ENCODE assay signal across 8 cellular contexts in the genomic region with DNA sequence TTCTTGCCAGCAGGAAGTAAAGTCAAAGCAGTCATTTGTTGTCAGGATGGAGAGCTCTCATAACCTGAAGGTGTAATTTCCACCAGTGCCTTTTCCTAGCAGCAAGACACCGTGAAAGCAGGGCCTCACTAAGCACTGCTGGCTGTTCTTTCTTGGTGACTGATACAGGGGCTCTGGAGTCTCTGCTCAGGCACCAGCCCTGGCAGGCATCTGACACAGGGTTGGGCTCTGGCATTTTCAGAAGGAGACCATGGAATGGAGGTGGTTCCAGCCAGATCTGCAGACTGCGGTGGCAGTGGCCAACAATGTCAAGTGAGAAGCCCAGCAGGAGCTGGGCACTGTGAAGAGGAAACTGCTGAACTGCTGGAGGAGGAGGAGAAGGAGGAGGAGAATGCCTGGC.
A peak's percentile ranks its signal among the peaks of the same experiment; 100 is the strongest.
DNase-seq lines count a peak whose midpoint lies in the region; ATAC-seq, FAIRE-seq and TF ChIP-seq lines count a peak whose summit lies in the region.
"Not testable (repeated sequence)": the region's sequence is repeated elsewhere in the genome, so short reads cannot be mapped to it uniquely, and the experiment has no call there.

No MANE protein-coding gene starts in this region.

- H3K4me1 Mint-ChIP-seq in T-helper 1 cell treated with Interleukin-12 subunit alpha and Interleukin-12 subunit beta and Interleukin-4 antibody, amounts not matched to agents 30 μg/mL and 1 μg/mL, for 36 hours (ENCODE audit: low read depth), result peaks cover 18% of the 10 kb centered on the region
- peaks cover 36% of the 10 kb centered on the region for H3K4me1 Mint-ChIP-seq in activated CD4-positive, alpha-beta T cell treated with anti-CD3 and anti-CD28 coated beads, Interleukin-2, amount 10 ng/mL, durations not matched to agents 7 days and 5 days
- H3K4me1 Mint-ChIP-seq in activated naive CD4-positive, alpha-beta T cell treated with anti-CD3 and anti-CD28 coated beads for 36 hours (ENCODE audit: low read depth), result not testable (repeated sequence)
- H3K4me1 Mint-ChIP-seq in natural killer cell treated with Interleukin-12 subunit alpha and Interleukin-12 subunit beta and Interleukin-15 and Interleukin-18, amount 100 ng/mL, for 72 hours (ENCODE audit: low read depth in 2 of 2), result peaks cover 31 to 37% of the 10 kb centered on the region in 2 donors

- ATAC-seq in natural killer cell treated with Interleukin-12 subunit alpha and Interleukin-12 subunit beta and Interleukin-15 and Interleukin-18, amount 100 ng/mL, for 72 hours, result peak; percentile 41 to 46
- peak; percentile 49 for ATAC-seq in upper lobe of right lung

- H3K27ac Mint-ChIP-seq in T-helper 1 cell treated with Interleukin-12 subunit alpha and Interleukin-12 subunit beta and Interleukin-4 antibody, amounts not matched to agents 30 μg/mL and 1 μg/mL, for 36 hours, result peak overlapping the region; percentile 85
- H3K27ac Mint-ChIP-seq in activated CD4-positive, alpha-beta T cell treated with anti-CD3 and anti-CD28 coated beads, Interleukin-2, amount 10 ng/mL, durations not matched to agents 7 days and 5 days, result peak overlapping the region; percentile 92
- peak overlapping the region; percentile 41 for H3K27ac Mint-ChIP-seq in activated naive CD4-positive, alpha-beta T cell treated with anti-CD3 and anti-CD28 coated beads for 36 hours
- H3K27ac Mint-ChIP-seq in natural killer cell treated with Interleukin-12 subunit alpha and Interleukin-12 subunit beta and Interleukin-15 and Interleukin-18, amount 100 ng/mL, for 72 hours, result peak overlapping the region; percentile 25 to 60

- H3K4me3 Mint-ChIP-seq in T-helper 1 cell treated with Interleukin-12 subunit alpha and Interleukin-12 subunit beta and Interleukin-4 antibody, amounts not matched to agents 30 μg/mL and 1 μg/mL, for 36 hours, result peak overlapping the region; percentile 60
- not testable (repeated sequence) for H3K4me3 Mint-ChIP-seq in activated CD4-positive, alpha-beta T cell treated with anti-CD3 and anti-CD28 coated beads, Interleukin-2, amount 10 ng/mL, durations not matched to agents 7 days and 5 days; activated naive CD4-positive, alpha-beta T cell treated with anti-CD3 and anti-CD28 coated beads for 36 hours
- H3K4me3 Mint-ChIP-seq in natural killer cell treated with Interleukin-12 subunit alpha and Interleukin-12 subunit beta and Interleukin-15 and Interleukin-18, amount 100 ng/mL, for 72 hours, result peak overlapping the region; percentile 59

- H4K20me1 ChIP-seq in endothelial cell of umbilical vein (replicated peaks; ENCODE audit: control insufficient read depth, extremely low read depth, insufficient read depth, low read length), result not testable (repeated sequence)

- H3K4me1 ChIP-seq in endothelial cell of umbilical vein (ENCODE audit: control insufficient read depth, extremely low read depth, insufficient read depth, low read length); upper lobe of right lung: not testable (repeated sequence)

- not testable (repeated sequence) for TF ChIP-seq POLR2A in endothelial cell of umbilical vein (IDR thresholded peaks at IDR 0.05; ENCODE audit: low read depth, low read length)

- H3K9me3 Mint-ChIP-seq in T-helper 1 cell treated with Interleukin-12 subunit alpha and Interleukin-12 subunit beta and Interleukin-4 antibody, amounts not matched to agents 30 μg/mL and 1 μg/mL, for 36 hours; activated CD4-positive, alpha-beta T cell treated with anti-CD3 and anti-CD28 coated beads, Interleukin-2, amount 10 ng/mL, durations not matched to agents 7 days and 5 days; activated naive CD4-positive, alpha-beta T cell treated with anti-CD3 and anti-CD28 coated beads for 36 hours; natural killer cell treated with Interleukin-12 subunit alpha and Interleukin-12 subunit beta and Interleukin-15 and Interleukin-18, amount 100 ng/mL, for 72 hours: not testable (repeated sequence)

- CTCF ChIA-PET in activated CD4-positive, alpha-beta T cell treated with anti-CD3 and anti-CD28 coated beads, Interleukin-2, amount 10 ng/mL, durations not matched to agents 7 days and 5 days (lab: Charles Lee); activated naive CD4-positive, alpha-beta T cell treated with anti-CD3 and anti-CD28 coated beads for 36 hours (lab: Charles Lee); endothelial cell of umbilical vein (lab: Charles Lee): not testable (repeated sequence)

- not testable (repeated sequence) for H3K79me2 ChIP-seq in endothelial cell of umbilical vein (ENCODE audit: control insufficient read depth, insufficient read depth, low read length)

- H3K9me1 ChIP-seq in endothelial cell of umbilical vein (replicated peaks; ENCODE audit: control insufficient read depth, extremely low read depth, insufficient read depth, low read length), result not testable (repeated sequence)

- in situ Hi-C loops in G401 (cut with HindIII; ENCODE audit: low sequenced_read_pairs), result not testable (repeated sequence)

- dilution Hi-C loops in endothelial cell of umbilical vein (cut with MboI; ENCODE audit: extremely low pct_ligation_motif_present, low sequenced_read_pairs), result not testable (repeated sequence)

- not testable (repeated sequence) for TF ChIP-seq CTCF in endothelial cell of umbilical vein (IDR thresholded peaks at IDR 0.05; ENCODE audit: extremely low read depth in 1 of 2, insufficient read depth in 1 of 2, low read depth in 1 of 2, low read length in 2 of 2); upper lobe of right lung (IDR thresholded peaks at IDR 0.05)

- H3K27me3 Mint-ChIP-seq in T-helper 1 cell treated with Interleukin-12 subunit alpha and Interleukin-12 subunit beta and Interleukin-4 antibody, amounts not matched to agents 30 μg/mL and 1 μg/mL, for 36 hours (ENCODE audit: low read depth); activated CD4-positive, alpha-beta T cell treated with anti-CD3 and anti-CD28 coated beads, Interleukin-2, amount 10 ng/mL, durations not matched to agents 7 days and 5 days; activated naive CD4-positive, alpha-beta T cell treated with anti-CD3 and anti-CD28 coated beads for 36 hours (ENCODE audit: low read depth); natural killer cell treated with Interleukin-12 subunit alpha and Interleukin-12 subunit beta and Interleukin-15 and Interleukin-18, amount 100 ng/mL, for 72 hours: not testable (repeated sequence)

- H3K27ac ChIP-seq in endothelial cell of umbilical vein (ENCODE audit: insufficient read depth, low read depth, low read length); upper lobe of right lung: not testable (repeated sequence)

- POLR2A ChIA-PET in activated CD4-positive, alpha-beta T cell treated with anti-CD3 and anti-CD28 coated beads, Interleukin-2, amount 10 ng/mL, durations not matched to agents 7 days and 5 days (lab: Charles Lee); endothelial cell of umbilical vein (lab: Charles Lee): not testable (repeated sequence)

- not testable (repeated sequence) for H2AFZ ChIP-seq in endothelial cell of umbilical vein (ENCODE audit: low read depth, low read length)

- not testable (repeated sequence) for H3K4me2 ChIP-seq in endothelial cell of umbilical vein (ENCODE audit: insufficient read depth, low read length)

- DNase-seq in G401 (ENCODE audit: low spot score) (peak; percentile 4), NCI-H2196 (lab: John Stamatoyannopoulos, UW; ENCODE audit: unreplicated experiment) (peak; percentile 13)
- DNase-seq in activated CD4-positive, alpha-beta T cell treated with anti-CD3 and anti-CD28 coated beads, Interleukin-2, amount 10 ng/mL, durations not matched to agents 7 days and 5 days; endothelial cell of umbilical vein (ENCODE audit: low read depth, low spot score); natural killer cell treated with Interleukin-12 subunit alpha and Interleukin-12 subunit beta and Interleukin-15 and Interleukin-18, amount 100 ng/mL, for 72 hours (ENCODE audit: low spot score); upper lobe of right lung: not testable (repeated sequence)
- peak; percentile 8 for DNase-seq in activated naive CD4-positive, alpha-beta T cell treated with anti-CD3 and anti-CD28 coated beads for 36 hours

- not testable (repeated sequence) for H3K27me3 ChIP-seq in endothelial cell of umbilical vein (ENCODE audit: control insufficient read depth in 2 of 2, insufficient read depth in 2 of 2, low read length in 2 of 2); upper lobe of right lung

- BruUV-seq in endothelial cell of umbilical vein (replicated peaks; lab: Mats Ljungman, UMichigan), result not testable (repeated sequence)

- H3K36me3 ChIP-seq in endothelial cell of umbilical vein (ENCODE audit: control insufficient read depth in 2 of 2, extremely low read depth in 1 of 2, insufficient read depth in 2 of 2, low read length in 2 of 2); upper lobe of right lung: not testable (repeated sequence)

- H3K9ac ChIP-seq in endothelial cell of umbilical vein (replicated peaks; ENCODE audit: extremely low read depth, insufficient read depth, low read length), result not testable (repeated sequence)

- FAIRE-seq in endothelial cell of umbilical vein (lab: Jason Lieb, UNC), result peak; percentile 12

- intact Hi-C loops in activated naive CD4-positive, alpha-beta T cell treated with anti-CD3 and anti-CD28 coated beads for 36 hours (cut with micrococcal nuclease); endothelial cell of umbilical vein (cut with micrococcal nuclease); upper lobe of right lung (cut with DNase I): not testable (repeated sequence)

- H3K36me3 Mint-ChIP-seq in T-helper 1 cell treated with Interleukin-12 subunit alpha and Interleukin-12 subunit beta and Interleukin-4 antibody, amounts not matched to agents 30 μg/mL and 1 μg/mL, for 36 hours (ENCODE audit: low read depth); activated CD4-positive, alpha-beta T cell treated with anti-CD3 and anti-CD28 coated beads, Interleukin-2, amount 10 ng/mL, durations not matched to agents 7 days and 5 days (ENCODE audit: low read depth); activated naive CD4-positive, alpha-beta T cell treated with anti-CD3 and anti-CD28 coated beads for 36 hours (ENCODE audit: low read depth); natural killer cell treated with Interleukin-12 subunit alpha and Interleukin-12 subunit beta and Interleukin-15 and Interleukin-18, amount 100 ng/mL, for 72 hours: not testable (repeated sequence)

- H3K4me3 ChIP-seq in endothelial cell of umbilical vein (replicated peaks in 1 of 3; ENCODE audit: insufficient read depth in 1 of 3, low read depth in 1 of 3, low read length in 3 of 3); upper lobe of right lung: not testable (repeated sequence)

- H3K9me3 ChIP-seq in endothelial cell of umbilical vein (replicated peaks; ENCODE audit: control insufficient read depth, insufficient read depth, low read length); upper lobe of right lung: not testable (repeated sequence)

Comparison
In these comparisons a context has a peak if more than half of its experiments do, and no peak if none do; other contexts are left out.
1. H3K27ac Mint-ChIP-seq: peak in every context shown above with its lines; median percentile 92 in activated CD4-positive, alpha-beta T cell treated with anti-CD3 and anti-CD28 coated beads, Interleukin-2, amount 10 ng/mL, durations not matched to agents 7 days and 5 days; 85 in T-helper 1 cell treated with Interleukin-12 subunit alpha and Interleukin-12 subunit beta and Interleukin-4 antibody, amounts not matched to agents 30 μg/mL and 1 μg/mL, for 36 hours; 42 in natural killer cell treated with Interleukin-12 subunit alpha and Interleukin-12 subunit beta and Interleukin-15 and Interleukin-18, amount 100 ng/mL, for 72 hours; 41 in activated naive CD4-positive, alpha-beta T cell treated with anti-CD3 and anti-CD28 coated beads for 36 hours.